ENCODE assay signal across 24 cellular contexts in the genomic region with DNA sequence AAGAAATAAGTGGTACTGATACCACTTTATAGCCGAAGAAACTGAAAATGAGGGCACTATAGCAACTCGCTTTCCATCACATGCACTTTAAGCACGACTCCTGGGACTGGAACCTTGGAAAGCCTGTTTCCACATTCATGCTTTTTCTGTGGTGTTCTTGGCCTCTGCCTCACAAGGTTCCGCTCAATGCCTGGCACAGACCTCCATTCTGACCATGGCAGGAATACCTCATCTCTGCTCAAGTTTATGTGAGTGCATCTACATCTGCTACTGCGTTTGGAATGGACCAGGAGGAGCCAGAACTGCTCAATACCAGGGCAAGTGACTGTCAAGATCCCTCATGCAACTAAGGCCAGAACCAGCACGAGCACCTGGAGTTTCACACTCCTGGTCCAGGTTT. TPM values are rescaled to one million over a fixed set of nuclear protein-coding genes. Genes with fewer than 3 reads are reported as not detected.
"Had no signal": no experiment of that assay in that cellular context is flagged by ENCODE, and none has a peak within 500 bp of the region (broad histone marks: within the 10 kb centered on the region; RNA-seq: fewer than 3 reads in every experiment).

No MANE protein-coding gene starts in this region.

- ATAC-seq: activated CD8-positive, alpha-beta memory T cell treated with anti-CD3 and anti-CD28 coated beads, Interleukin-2, amount 10 ng/mL, durations not matched to agents 7 days and 5 days; K562; PC-3; T-helper 17 cell; WTC11 had no signal

- H3K36me3 Mint-ChIP-seq: activated CD8-positive, alpha-beta memory T cell treated with anti-CD3 and anti-CD28 coated beads, Interleukin-2, amount 10 ng/mL, durations not matched to agents 7 days and 5 days; activated naive CD4-positive, alpha-beta T cell treated with anti-CD3 and anti-CD28 coated beads, Interleukin-2, amount 50 U/mL, for 24 hours; brain; WTC11 had no signal

- H3K9me3 ChIP-seq: SJSA1 had no signal

- H3K36me3 ChIP-seq: SJSA1 had no signal

- H3K27ac Mint-ChIP-seq: activated CD8-positive, alpha-beta memory T cell treated with anti-CD3 and anti-CD28 coated beads, Interleukin-2, amount 10 ng/mL, durations not matched to agents 7 days and 5 days; activated naive CD4-positive, alpha-beta T cell treated with anti-CD3 and anti-CD28 coated beads, Interleukin-2, amount 50 U/mL, for 24 hours; activated T-cell treated with anti-CD3 and anti-CD28 coated beads, Interleukin-2, amount 50 U/mL, for 24 hours; activated T-helper 1 cell treated with anti-CD3 and anti-CD28 coated beads, Interleukin-12 subunit alpha, Interleukin-12 subunit beta, Interleukin-2, Interleukin-4 antibody, amounts not matched to agents 30 ng/mL and 10 ng/mL and 1 ng/mL, durations not matched to agents 14 hours and 24 hours and 36 hours; brain; T-helper 17 cell; WTC11 had no signal

- H3K9me3 Mint-ChIP-seq: activated naive CD4-positive, alpha-beta T cell treated with anti-CD3 and anti-CD28 coated beads, Interleukin-2, amount 50 U/mL, for 24 hours; activated T-cell treated with anti-CD3 and anti-CD28 coated beads, Interleukin-2, amount 50 U/mL, for 24 hours; activated T-helper 1 cell treated with anti-CD3 and anti-CD28 coated beads, Interleukin-12 subunit alpha, Interleukin-12 subunit beta, Interleukin-2, Interleukin-4 antibody, amounts not matched to agents 30 ng/mL and 10 ng/mL and 1 ng/mL, durations not matched to agents 14 hours and 24 hours and 36 hours; brain; WTC11 had no signal

- DNase-seq: activated CD4-positive, alpha-beta T cell treated with anti-CD3 and anti-CD28 coated beads for 48 hours; activated CD4-positive, alpha-beta T cell treated with anti-CD3 and anti-CD28 coated beads, Interleukin-2, amount 50 U/mL, for 4 hours; activated CD4-positive, CD25-positive, alpha-beta regulatory T cell treated with anti-CD3 and anti-CD28 coated beads, Interleukin-2, amount 50 U/mL, for 72 hours; activated CD8-positive, alpha-beta memory T cell treated with anti-CD3 and anti-CD28 coated beads, Interleukin-2, amount 10 ng/mL, durations not matched to agents 7 days and 5 days; activated effector memory CD4-positive, alpha-beta T cell treated with Interleukin-2 at 50 U/mL for 16 hours; activated naive CD4-positive, alpha-beta T cell; activated T-cell treated with anti-CD3 and anti-CD28 coated beads, Interleukin-2, amount 50 U/mL, for 24 hours; Karpas-422; NCI-H1105 treated with DMSO at 0.1 percent for 48 hours; NCI-H1436 treated with DMSO at 0.1 percent for 48 hours; NCI-H187; NCI-H2081; NCI-H446; NCI-H524; PC-3; SHP77; T-helper 17 cell; T-helper 9 cell had no signal

- H3K4me1 Mint-ChIP-seq: activated CD8-positive, alpha-beta memory T cell treated with anti-CD3 and anti-CD28 coated beads, Interleukin-2, amount 10 ng/mL, durations not matched to agents 7 days and 5 days; activated naive CD4-positive, alpha-beta T cell treated with anti-CD3 and anti-CD28 coated beads, Interleukin-2, amount 50 U/mL, for 24 hours had no signal

- H3K27me3 ChIP-seq: SJSA1 had no signal

- H3K4me3 Mint-ChIP-seq: activated CD8-positive, alpha-beta memory T cell treated with anti-CD3 and anti-CD28 coated beads, Interleukin-2, amount 10 ng/mL, durations not matched to agents 7 days and 5 days; activated naive CD4-positive, alpha-beta T cell treated with anti-CD3 and anti-CD28 coated beads, Interleukin-2, amount 50 U/mL, for 24 hours; activated T-cell treated with anti-CD3 and anti-CD28 coated beads, Interleukin-2, amount 50 U/mL, for 24 hours; activated T-helper 1 cell treated with anti-CD3 and anti-CD28 coated beads, Interleukin-12 subunit alpha, Interleukin-12 subunit beta, Interleukin-2, Interleukin-4 antibody, amounts not matched to agents 30 ng/mL and 10 ng/mL and 1 ng/mL, durations not matched to agents 14 hours and 24 hours and 36 hours; brain; T-helper 17 cell; WTC11 had no signal

- H3K4me3 ChIP-seq: K562, SJSA1 had no signal

RNA-seq across cellular contexts. Expression of gene NGF, which starts 11.6 kb away (rescaled TPM):
- total RNA-seq: activated CD8-positive, alpha-beta memory T cell treated with anti-CD3 and anti-CD28 coated beads, Interleukin-2, amount 10 ng/mL, durations not matched to agents 7 days and 5 days; activated T-helper 1 cell treated with anti-CD3 and anti-CD28 coated beads, Interleukin-12 subunit alpha, Interleukin-12 subunit beta, Interleukin-2, Interleukin-4 antibody, amounts not matched to agents 30 ng/mL and 10 ng/mL and 1 ng/mL, durations not matched to agents 14 hours and 24 hours and 36 hours; K562; T-helper 17 cell had no signal
- polyA plus RNA-seq: K562 had no signal
